ENCODE assay signal across 23 cellular contexts in the genomic region with DNA sequence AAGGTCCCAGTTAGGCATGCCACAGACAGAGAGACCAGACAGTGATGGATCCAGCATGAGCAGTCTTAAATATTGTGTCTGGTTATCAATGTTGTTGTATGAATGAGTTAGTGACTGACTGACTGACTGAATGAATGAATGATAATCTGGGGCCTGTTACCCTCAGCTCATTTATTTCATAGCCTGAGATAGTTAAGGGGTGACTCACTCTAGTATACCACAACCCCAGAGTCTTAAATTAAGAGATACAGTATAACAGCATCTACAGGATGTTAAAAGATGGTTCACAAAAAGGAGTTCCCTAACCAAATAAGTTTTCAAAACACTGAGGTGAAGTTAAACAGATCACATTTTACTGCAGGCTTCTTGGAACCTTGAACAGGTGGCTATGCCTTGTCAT.
"Had no signal": no experiment of that assay in that cellular context is flagged by ENCODE, and none has a peak within 500 bp of the region (broad histone marks: within the 10 kb centered on the region; RNA-seq: fewer than 3 reads in every experiment).

No MANE protein-coding gene starts in this region.

- H3K27ac Mint-ChIP-seq: activated CD4-positive, alpha-beta memory T cell treated with anti-CD3 and anti-CD28 coated beads for 36 hours; activated CD4-positive, alpha-beta T cell treated with anti-CD3 and anti-CD28 coated beads for 36 hours; activated naive CD4-positive, alpha-beta T cell treated with anti-CD3 and anti-CD28 coated beads for 36 hours; activated naive CD8-positive, alpha-beta T cell treated with anti-CD3 and anti-CD28 coated beads, Interleukin-2, amount 50 U/mL, for 24 hours; activated T-helper 1 cell treated with anti-CD3 and anti-CD28 coated beads, Interleukin-12 subunit alpha, Interleukin-12 subunit beta, Interleukin-2, Interleukin-4 antibody, amounts not matched to agents 30 ng/mL and 10 ng/mL and 1 ng/mL, durations not matched to agents 14 hours and 24 hours and 36 hours; immature natural killer cell; naive B cell; stimulated activated effector memory CD8-positive, alpha-beta T cell treated with anti-CD3 and anti-CD28 coated beads, Interleukin-12 subunit alpha, Interleukin-12 subunit beta, amount 100 ng/mL, for 72 hours; T-cell; WTC11 had no signal

- H3K4me1 Mint-ChIP-seq: activated CD4-positive, alpha-beta T cell treated with anti-CD3 and anti-CD28 coated beads for 36 hours; activated naive CD8-positive, alpha-beta T cell treated with anti-CD3 and anti-CD28 coated beads, Interleukin-2, amount 50 U/mL, for 24 hours; immature natural killer cell; naive B cell; stimulated activated effector memory CD8-positive, alpha-beta T cell treated with anti-CD3 and anti-CD28 coated beads, Interleukin-12 subunit alpha, Interleukin-12 subunit beta, amount 100 ng/mL, for 72 hours; T-cell had no signal

- H3K36me3 ChIP-seq: brain microvascular endothelial cell, ovary, right lobe of liver, stomach had no signal

- H3K36me3 Mint-ChIP-seq: activated CD4-positive, alpha-beta memory T cell treated with anti-CD3 and anti-CD28 coated beads for 36 hours; immature natural killer cell; naive B cell; stimulated activated effector memory CD8-positive, alpha-beta T cell treated with anti-CD3 and anti-CD28 coated beads, Interleukin-12 subunit alpha, Interleukin-12 subunit beta, amount 100 ng/mL, for 72 hours; T-cell; WTC11 had no signal

- H3K9me3 Mint-ChIP-seq: activated CD4-positive, alpha-beta memory T cell treated with anti-CD3 and anti-CD28 coated beads for 36 hours; activated naive CD4-positive, alpha-beta T cell treated with anti-CD3 and anti-CD28 coated beads for 36 hours; activated naive CD8-positive, alpha-beta T cell treated with anti-CD3 and anti-CD28 coated beads, Interleukin-2, amount 50 U/mL, for 24 hours; activated T-helper 1 cell treated with anti-CD3 and anti-CD28 coated beads, Interleukin-12 subunit alpha, Interleukin-12 subunit beta, Interleukin-2, Interleukin-4 antibody, amounts not matched to agents 30 ng/mL and 10 ng/mL and 1 ng/mL, durations not matched to agents 14 hours and 24 hours and 36 hours; immature natural killer cell; stimulated activated effector memory CD8-positive, alpha-beta T cell treated with anti-CD3 and anti-CD28 coated beads, Interleukin-12 subunit alpha, Interleukin-12 subunit beta, amount 100 ng/mL, for 72 hours; T-cell; WTC11 had no signal

- H3K27me3 ChIP-seq: brain microvascular endothelial cell, dorsolateral prefrontal cortex, ovary, right lobe of liver, stomach had no signal

- DNase-seq: activated CD4-positive, alpha-beta memory T cell treated with anti-CD3 and anti-CD28 coated beads for 36 hours; activated CD4-positive, alpha-beta T cell treated with anti-CD3 and anti-CD28 coated beads for 36 hours; activated naive CD4-positive, alpha-beta T cell treated with anti-CD3 and anti-CD28 coated beads for 36 hours; activated naive CD8-positive, alpha-beta T cell treated with anti-CD3 and anti-CD28 coated beads, Interleukin-2, amount 50 U/mL, for 24 hours; activated T-cell treated with anti-CD3 and anti-CD28 coated beads for 4 hours; anterior cingulate cortex; brain microvascular endothelial cell; central memory CD4-positive, alpha-beta T cell; dorsolateral prefrontal cortex; immature natural killer cell; mesenchymal stem cell; mucosa of descending colon; naive B cell; ovary; right lobe of liver; stimulated activated CD4-positive, alpha-beta T cell treated with anti-CD3 and anti-CD28 coated beads, Interleukin-4, amount 100 ng/mL, for 24 hours; stomach; T-cell; trophoblast cell had no signal

- FAIRE-seq: frontal cortex had no signal

- H3K27ac ChIP-seq: brain microvascular endothelial cell, dorsolateral prefrontal cortex, ovary, right lobe of liver, stomach had no signal

- H3K4me1 ChIP-seq: right lobe of liver had no signal

- H3K27me3 Mint-ChIP-seq: naive B cell had no signal

- H3K4me3 ChIP-seq: dorsolateral prefrontal cortex, mucosa of descending colon, ovary, right lobe of liver, stomach had no signal

- H3K4me3 Mint-ChIP-seq: activated CD4-positive, alpha-beta memory T cell treated with anti-CD3 and anti-CD28 coated beads for 36 hours; activated CD4-positive, alpha-beta T cell treated with anti-CD3 and anti-CD28 coated beads for 36 hours; activated naive CD4-positive, alpha-beta T cell treated with anti-CD3 and anti-CD28 coated beads for 36 hours; activated naive CD8-positive, alpha-beta T cell treated with anti-CD3 and anti-CD28 coated beads, Interleukin-2, amount 50 U/mL, for 24 hours; activated T-helper 1 cell treated with anti-CD3 and anti-CD28 coated beads, Interleukin-12 subunit alpha, Interleukin-12 subunit beta, Interleukin-2, Interleukin-4 antibody, amounts not matched to agents 30 ng/mL and 10 ng/mL and 1 ng/mL, durations not matched to agents 14 hours and 24 hours and 36 hours; immature natural killer cell; naive B cell; stimulated activated effector memory CD8-positive, alpha-beta T cell treated with anti-CD3 and anti-CD28 coated beads, Interleukin-12 subunit alpha, Interleukin-12 subunit beta, amount 100 ng/mL, for 72 hours; T-cell; WTC11 had no signal

- H3K9me3 ChIP-seq: mucosa of descending colon, ovary, right lobe of liver, stomach had no signal
